Comparison of ENCODE assay signal across 19 cellular contexts in the genomic region with DNA sequence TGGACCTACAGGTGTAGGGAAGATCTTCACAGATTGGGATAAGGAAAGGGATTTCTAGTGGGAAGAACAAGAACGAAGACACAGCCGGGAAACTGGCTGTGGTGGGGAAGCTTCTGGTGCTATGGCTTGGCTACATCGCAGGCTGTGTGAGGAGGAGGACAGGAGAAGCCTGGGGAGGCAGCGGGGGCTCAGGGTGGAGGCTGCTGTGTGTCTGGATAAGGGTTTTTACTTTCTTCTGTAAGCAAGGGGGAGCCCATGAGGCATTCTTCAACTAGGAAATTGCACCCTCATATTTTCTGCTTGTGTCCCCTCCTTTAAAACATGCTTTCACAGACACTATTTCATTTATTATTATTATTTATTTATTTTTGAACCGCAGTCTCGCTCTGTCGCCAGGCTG. TPM values are rescaled to one million over a fixed set of nuclear protein-coding genes. Genes with fewer than 3 reads are reported as not detected.
DNase-seq lines count a peak whose midpoint lies in the region; ATAC-seq and TF ChIP-seq lines count a peak whose summit lies in the region.
"Had no signal": no experiment of that assay in that cellular context is flagged by ENCODE, and none has a peak within 500 bp of the region (broad histone marks: within the 10 kb centered on the region; RNA-seq: fewer than 3 reads in every experiment).

No MANE protein-coding gene starts in this region.

- H3K9me2 ChIP-seq in GM23338 (ENCODE audit: insufficient read depth): no peaks in the 10 kb centered on the region

- H3K27me3 Mint-ChIP-seq in naive thymus-derived CD4-positive, alpha-beta T cell: peaks cover 0 to 13% (median 0%) of the 10 kb centered on the region in 5 donors
- peaks cover 21% of the 10 kb centered on the region for H3K27me3 Mint-ChIP-seq in GM23338 (ENCODE audit: insufficient read depth, low read depth, poor library complexity)
- no peaks in the 10 kb centered on the region for H3K27me3 Mint-ChIP-seq in activated CD4-positive, alpha-beta memory T cell treated with anti-CD3 and anti-CD28 coated beads for 36 hours
- H3K27me3 Mint-ChIP-seq: activated T-helper 17 cell treated with anti-CD3 and anti-CD28 coated beads, Interleukin-2, amount 50 U/mL, for 72 hours; stimulated activated naive CD8-positive, alpha-beta T cell treated with anti-CD3 and anti-CD28 coated beads, Interleukin-15, amount 100 ng/mL, for 72 hours had no signal

- no peak overlapping the region for H2AFZ ChIP-seq in GM23338
- H2AFZ ChIP-seq: PC-9 had no signal

- peaks cover 17 to 49% (median 25%) of the 10 kb centered on the region in 7 donors for H3K4me1 Mint-ChIP-seq in naive thymus-derived CD4-positive, alpha-beta T cell
- H3K4me1 Mint-ChIP-seq in GM23338: peaks cover 31% of the 10 kb centered on the region
- peaks cover 32% of the 10 kb centered on the region for H3K4me1 Mint-ChIP-seq in activated CD4-positive, alpha-beta memory T cell treated with anti-CD3 and anti-CD28 coated beads for 36 hours (ENCODE audit: low read depth)

- H4K20me1 ChIP-seq in GM23338 (replicated peaks; ENCODE audit: insufficient read depth): no peaks in the 10 kb centered on the region; the same call in 1 of the 2 replicates

- POLR2A ChIA-PET in naive thymus-derived CD4-positive, alpha-beta T cell (lab: Charles Lee): interaction anchor here (0.5 to 1.7 kb wide), 3 partner anchors 11 to 724 kb away, joined by 3 to 5 read pairs (median 3); partner anchors contain the start of gene AANAT
- POLR2A ChIA-PET in activated CD4-positive, alpha-beta memory T cell treated with anti-CD3 and anti-CD28 coated beads for 36 hours (lab: Charles Lee): no interaction called here

- ATAC-seq in naive thymus-derived CD4-positive, alpha-beta T cell: no peak
- ATAC-seq in GM23338: no peak
- ATAC-seq in left ventricle myocardium superior: no peak
- ATAC-seq: activated T-helper 17 cell treated with anti-CD3 and anti-CD28 coated beads, Interleukin-2, amount 50 U/mL, for 72 hours; stimulated activated naive CD8-positive, alpha-beta T cell treated with anti-CD3 and anti-CD28 coated beads, Interleukin-15, amount 100 ng/mL, for 72 hours had no signal

- peak; percentile 29 for DNase-seq in NCI-H2171 treated with DMSO at 0.1 percent for 48 hours (lab: John Stamatoyannopoulos, UW)
- no peak for DNase-seq in NCI-H2171 (lab: John Stamatoyannopoulos, UW)
- peak; percentile 61 for DNase-seq in HT1080 (ENCODE audit: low read depth)
- DNase-seq in astrocyte of the spinal cord (ENCODE audit: low read depth, low spot score): no peak
- DNase-seq in naive thymus-derived CD4-positive, alpha-beta T cell: no peak
- no peak for DNase-seq in GM23338 (ENCODE audit: low spot score)
- no peak for DNase-seq in activated CD4-positive, alpha-beta memory T cell treated with anti-CD3 and anti-CD28 coated beads for 36 hours
- DNase-seq in left ventricle myocardium superior: no peak
- DNase-seq: activated CD4-positive, alpha-beta T cell treated with anti-CD3 and anti-CD28 coated beads, Interleukin-2, amount 10 ng/mL, durations not matched to agents 24 days and 14 days; Caco-2; GF-D8; NCI-H1048; PC-9; stimulated activated naive CD8-positive, alpha-beta T cell treated with anti-CD3 and anti-CD28 coated beads, Interleukin-15, amount 100 ng/mL, for 72 hours had no signal

- H3K79me2 ChIP-seq in GM23338 (replicated peaks; ENCODE audit: insufficient read depth): peaks cover 3% of the 10 kb centered on the region; the same call in 1 of the 2 replicates

- TF ChIP-seq CTCF in astrocyte of the spinal cord (IDR thresholded peaks at IDR 0.05; ENCODE audit: low read depth, low read length): peak; percentile 5
- TF ChIP-seq CTCF in GM23338 (conservative IDR thresholded peaks at IDR 0.05; ENCODE audit: low read depth in 2 of 2): no peak

- peak overlapping the region in 2 of 10 donors; percentile 47 to 60 for H3K4me3 Mint-ChIP-seq in naive thymus-derived CD4-positive, alpha-beta T cell
- no peak overlapping the region for H3K4me3 Mint-ChIP-seq in GM23338
- no peak overlapping the region for H3K4me3 Mint-ChIP-seq in activated CD4-positive, alpha-beta memory T cell treated with anti-CD3 and anti-CD28 coated beads for 36 hours
- H3K4me3 Mint-ChIP-seq: activated CD4-positive, alpha-beta T cell treated with anti-CD3 and anti-CD28 coated beads, Interleukin-2, amount 10 ng/mL, durations not matched to agents 24 days and 14 days; activated T-helper 17 cell treated with anti-CD3 and anti-CD28 coated beads, Interleukin-2, amount 50 U/mL, for 72 hours; stimulated activated naive CD8-positive, alpha-beta T cell treated with anti-CD3 and anti-CD28 coated beads, Interleukin-15, amount 100 ng/mL, for 72 hours; T-helper 1 cell treated with Interleukin-12 subunit alpha and Interleukin-12 subunit beta and Interleukin-4 antibody, amounts not matched to agents 30 μg/mL and 1 μg/mL, for 36 hours had no signal

- peaks cover 27 to 32% of the 10 kb centered on the region in 2 donors for H3K4me1 ChIP-seq in naive thymus-derived CD4-positive, alpha-beta T cell (ENCODE audit: control insufficient read depth in 2 of 2, insufficient read depth in 2 of 2, low read length in 2 of 2)
- peaks cover 15% of the 10 kb centered on the region; the same call in 1 of the 2 replicates for H3K4me1 ChIP-seq in GM23338 (ENCODE audit: insufficient read depth)

- intact Hi-C loops in naive thymus-derived CD4-positive, alpha-beta T cell (cut with micrococcal nuclease): loop anchor here (10.0 kb wide), 2 partner anchors 399 to 719 kb away; partner anchors contain the start of genes EXOC7 (in 1 of the 2) and UNK (in 1 of the 2)
- intact Hi-C loops in activated CD4-positive, alpha-beta memory T cell treated with anti-CD3 and anti-CD28 coated beads for 36 hours (cut with micrococcal nuclease): loop anchor here (5.0 kb wide), 1 partner anchor 52 kb away; the partner anchor contains the start of gene UBE2O
- intact Hi-C loops in left ventricle myocardium superior (cut with micrococcal nuclease): loop anchor here (2.0 kb wide), 1 partner anchor 37 kb away; the partner anchor contains the start of gene AANAT

- H3K9me3 Mint-ChIP-seq in naive thymus-derived CD4-positive, alpha-beta T cell: peaks cover 0 to 1% (median 0%) of the 10 kb centered on the region in 11 donors
- no peaks in the 10 kb centered on the region for H3K9me3 Mint-ChIP-seq in GM23338
- no peaks in the 10 kb centered on the region for H3K9me3 Mint-ChIP-seq in activated CD4-positive, alpha-beta memory T cell treated with anti-CD3 and anti-CD28 coated beads for 36 hours
- H3K9me3 Mint-ChIP-seq: activated CD4-positive, alpha-beta T cell treated with anti-CD3 and anti-CD28 coated beads, Interleukin-2, amount 10 ng/mL, durations not matched to agents 24 days and 14 days; activated T-helper 17 cell treated with anti-CD3 and anti-CD28 coated beads, Interleukin-2, amount 50 U/mL, for 72 hours; stimulated activated naive CD8-positive, alpha-beta T cell treated with anti-CD3 and anti-CD28 coated beads, Interleukin-15, amount 100 ng/mL, for 72 hours; T-helper 1 cell treated with Interleukin-12 subunit alpha and Interleukin-12 subunit beta and Interleukin-4 antibody, amounts not matched to agents 30 μg/mL and 1 μg/mL, for 36 hours had no signal

- 0 out of 2 replicates have a peak, but pooled peaks cover 3% of the 10 kb centered on the region for H3F3A ChIP-seq in GM23338 (replicated peaks; ENCODE audit: low read depth)

- in situ Hi-C loops in astrocyte of the spinal cord (cut with HindIII; ENCODE audit: low sequenced_read_pairs): no loop called here

- peak overlapping the region in 5 of 9 donors; percentile 28 to 80 (median 64) for H3K27ac Mint-ChIP-seq in naive thymus-derived CD4-positive, alpha-beta T cell
- H3K27ac Mint-ChIP-seq in GM23338: no peak overlapping the region
- no peak overlapping the region for H3K27ac Mint-ChIP-seq in activated CD4-positive, alpha-beta memory T cell treated with anti-CD3 and anti-CD28 coated beads for 36 hours
- H3K27ac Mint-ChIP-seq: activated CD4-positive, alpha-beta T cell treated with anti-CD3 and anti-CD28 coated beads, Interleukin-2, amount 10 ng/mL, durations not matched to agents 24 days and 14 days; activated T-helper 17 cell treated with anti-CD3 and anti-CD28 coated beads, Interleukin-2, amount 50 U/mL, for 72 hours; T-helper 1 cell treated with Interleukin-12 subunit alpha and Interleukin-12 subunit beta and Interleukin-4 antibody, amounts not matched to agents 30 μg/mL and 1 μg/mL, for 36 hours had no signal

- H3K4me3 ChIP-seq in astrocyte of the spinal cord (ENCODE audit: low read depth, low read length) (no peak overlapping the region), GM23338 (no peak overlapping the region)
- no peak overlapping the region for H3K4me3 ChIP-seq in naive thymus-derived CD4-positive, alpha-beta T cell (ENCODE audit: low read length)
- H3K4me3 ChIP-seq: PC-9 had no signal

- H3K9me3 ChIP-seq in naive thymus-derived CD4-positive, alpha-beta T cell (ENCODE audit: control insufficient read depth in 2 of 3, low read length in 3 of 3): no peaks in the 10 kb centered on the region
- H3K9me3 ChIP-seq: Caco-2 had no signal

- no peak overlapping the region for H3K27ac ChIP-seq in naive thymus-derived CD4-positive, alpha-beta T cell (ENCODE audit: low read depth, low read length)
- H3K27ac ChIP-seq in GM23338 (ENCODE audit: low read depth): no peak overlapping the region
- H3K27ac ChIP-seq: 22Rv1, PC-9 had no signal

- H3K36me3 Mint-ChIP-seq in naive thymus-derived CD4-positive, alpha-beta T cell: peaks cover 0 to 3% (median 0%) of the 10 kb centered on the region in 5 donors
- H3K36me3 Mint-ChIP-seq in GM23338 (ENCODE audit: low read depth): no peaks in the 10 kb centered on the region
- H3K36me3 Mint-ChIP-seq in activated CD4-positive, alpha-beta memory T cell treated with anti-CD3 and anti-CD28 coated beads for 36 hours: no peaks in the 10 kb centered on the region

- no peak overlapping the region for H3K4me2 ChIP-seq in GM23338
- H3K4me2 ChIP-seq: PC-9 had no signal

- H3K27me3 ChIP-seq in naive thymus-derived CD4-positive, alpha-beta T cell (ENCODE audit: control insufficient read depth in 2 of 2, insufficient read depth in 2 of 2, low read length in 2 of 2): no peaks in the 10 kb centered on the region
- peaks cover 4% of the 10 kb centered on the region; the same call in 1 of the 2 replicates for H3K27me3 ChIP-seq in GM23338 (ENCODE audit: insufficient read depth)

- CTCF ChIA-PET in naive thymus-derived CD4-positive, alpha-beta T cell (lab: Charles Lee): interaction anchor here (0.5 to 6.3 kb wide), 5 partner anchors 34 to 1249 kb away, joined by 3 to 36 read pairs (median 3); partner anchors contain the start of gene AANAT
- CTCF ChIA-PET in activated CD4-positive, alpha-beta memory T cell treated with anti-CD3 and anti-CD28 coated beads for 36 hours (lab: Charles Lee): interaction anchor here (4.0 to 7.6 kb wide), 3 partner anchors 11 to 94 kb away, joined by 17 to 95 read pairs (median 72); partner anchors contain the start of gene AANAT

- H3K36me3 ChIP-seq in naive thymus-derived CD4-positive, alpha-beta T cell (ENCODE audit: control insufficient read depth in 2 of 3, insufficient read depth in 3 of 3, low read length in 3 of 3): no peaks in the 10 kb centered on the region
- H3K36me3 ChIP-seq in GM23338 (ENCODE audit: insufficient read depth): no peaks in the 10 kb centered on the region

RNA-seq across cellular contexts. Expression of gene RHBDF2, which starts 2.9 kb away (rescaled TPM):
- 22.8 and 25.2 TPM in 2 replicates for total RNA-seq in HT1080 (2014; rRNA removed; shearing (Covaris generic))
- 24.4 and 29.8 TPM in 2 replicates for polyA plus RNA-seq in HT1080 (2015; cell fraction: cytosol; rRNA removed)
- polyA plus RNA-seq in HT1080 (2015; cell fraction: nucleus; rRNA removed): 69.4 and 75.2 TPM in 2 replicates
- total RNA-seq in naive thymus-derived CD4-positive, alpha-beta T cell: 100 to 1,000 TPM in 1 of 5 experiments, 10 to 100 TPM in 4; 31.1 to 119 (median 35.4) TPM
- 1 to 10 TPM; 2.9 to 7.5 TPM for polyA plus RNA-seq in naive thymus-derived CD4-positive, alpha-beta T cell
- total RNA-seq in GM23338 (2014; rRNA removed; shearing (Covaris generic)): 19.5 and 29.5 TPM in 2 replicates
- polyA plus RNA-seq in GM23338 (2016; fragmentation: Nextera tagmentation; extraction: Ambion mirVana): 9.4 and 10.5 TPM in 2 replicates
- 10 to 100 TPM; 28.9 to 30.0 TPM for total RNA-seq in activated CD4-positive, alpha-beta memory T cell treated with anti-CD3 and anti-CD28 coated beads for 36 hours
- 17.7 TPM for total RNA-seq in left ventricle myocardium superior

RNA-seq across cellular contexts. Expression of gene CYGB, which starts 33.4 kb away (rescaled TPM):
- total RNA-seq in HT1080 (2014; rRNA removed; shearing (Covaris generic)): 0.14 and 0.37 TPM in 2 replicates
- polyA plus RNA-seq in HT1080 (2015; cell fraction: cytosol; rRNA removed): 0.97 and 0.98 TPM in 2 replicates
- 0.37 and 0.87 TPM in 2 replicates for polyA plus RNA-seq in HT1080 (2015; cell fraction: nucleus; rRNA removed)
- not detected for total RNA-seq in naive thymus-derived CD4-positive, alpha-beta T cell
- polyA plus RNA-seq in naive thymus-derived CD4-positive, alpha-beta T cell: under 1 TPM; 0.33 to 0.35 TPM
- total RNA-seq in GM23338 (2014; rRNA removed; shearing (Covaris generic)): 1.7 and 2.1 TPM in 2 replicates
- polyA plus RNA-seq in GM23338 (2016; fragmentation: Nextera tagmentation; extraction: Ambion mirVana): 0.85 and 1.2 TPM in 2 replicates
- total RNA-seq in activated CD4-positive, alpha-beta memory T cell treated with anti-CD3 and anti-CD28 coated beads for 36 hours: not detected
- total RNA-seq in left ventricle myocardium superior: 28.0 TPM
- total RNA-seq: activated CD4-positive, alpha-beta T cell treated with anti-CD3 and anti-CD28 coated beads, Interleukin-2, amount 10 ng/mL, durations not matched to agents 24 days and 14 days; activated T-helper 17 cell treated with anti-CD3 and anti-CD28 coated beads, Interleukin-2, amount 50 U/mL, for 72 hours had no signal

RNA-seq across cellular contexts. Expression of gene PRCD, which starts 35.7 kb away (rescaled TPM):
- total RNA-seq in HT1080 (2014; rRNA removed; shearing (Covaris generic)): 1.5 TPM in 1 of 2 replicates, not detected in the other
- polyA plus RNA-seq in HT1080 (2015; cell fraction: cytosol; rRNA removed): 0.86 and 1.5 TPM in 2 replicates
- polyA plus RNA-seq in HT1080 (2015; cell fraction: nucleus; rRNA removed): 0.72 and 0.79 TPM in 2 replicates
- not detected for total RNA-seq in naive thymus-derived CD4-positive, alpha-beta T cell
- polyA plus RNA-seq in naive thymus-derived CD4-positive, alpha-beta T cell: 1 to 10 TPM in 1 of 2 donors, not detected in 1; 1.3 TPM
- total RNA-seq in GM23338 (2014; rRNA removed; shearing (Covaris generic)): 0.38 and 0.50 TPM in 2 replicates
- 1.6 and 2.5 TPM in 2 replicates for polyA plus RNA-seq in GM23338 (2016; fragmentation: Nextera tagmentation; extraction: Ambion mirVana)
- not detected for total RNA-seq in activated CD4-positive, alpha-beta memory T cell treated with anti-CD3 and anti-CD28 coated beads for 36 hours
- 4.3 TPM for total RNA-seq in left ventricle myocardium superior
- total RNA-seq: activated CD4-positive, alpha-beta T cell treated with anti-CD3 and anti-CD28 coated beads, Interleukin-2, amount 10 ng/mL, durations not matched to agents 24 days and 14 days; activated T-helper 17 cell treated with anti-CD3 and anti-CD28 coated beads, Interleukin-2, amount 50 U/mL, for 72 hours; Caco-2 had no signal

RNA-seq across cellular contexts. Expression of gene AANAT, which starts 36.7 kb away (rescaled TPM):
- total RNA-seq in HT1080 (2014; rRNA removed; shearing (Covaris generic)): 0.05 TPM in 1 of 2 replicates, not detected in the other
- polyA plus RNA-seq in HT1080 (2015; cell fraction: cytosol; rRNA removed): not detected in 2 replicates
- not detected in 2 replicates for polyA plus RNA-seq in HT1080 (2015; cell fraction: nucleus; rRNA removed)
- not detected for total RNA-seq in naive thymus-derived CD4-positive, alpha-beta T cell
- not detected for polyA plus RNA-seq in naive thymus-derived CD4-positive, alpha-beta T cell
- 0.28 and 1.3 TPM in 2 replicates for total RNA-seq in GM23338 (2014; rRNA removed; shearing (Covaris generic))
- 0.73 and 1.0 TPM in 2 replicates for polyA plus RNA-seq in GM23338 (2016; fragmentation: Nextera tagmentation; extraction: Ambion mirVana)
- not detected for total RNA-seq in activated CD4-positive, alpha-beta memory T cell treated with anti-CD3 and anti-CD28 coated beads for 36 hours
- not detected for total RNA-seq in left ventricle myocardium superior
- total RNA-seq: activated CD4-positive, alpha-beta T cell treated with anti-CD3 and anti-CD28 coated beads, Interleukin-2, amount 10 ng/mL, durations not matched to agents 24 days and 14 days; activated T-helper 17 cell treated with anti-CD3 and anti-CD28 coated beads, Interleukin-2, amount 50 U/mL, for 72 hours; Caco-2; lung microvascular endothelial cell; PC-9; skeletal muscle tissue had no signal

RNA-seq across cellular contexts. Expression of gene UBE2O, which starts 51.2 kb away (rescaled TPM):
- total RNA-seq in HT1080 (2014; rRNA removed; shearing (Covaris generic)): 17.3 and 18.9 TPM in 2 replicates
- 13.8 and 16.1 TPM in 2 replicates for polyA plus RNA-seq in HT1080 (2015; cell fraction: cytosol; rRNA removed)
- 49.2 and 49.7 TPM in 2 replicates for polyA plus RNA-seq in HT1080 (2015; cell fraction: nucleus; rRNA removed)
- 10 to 100 TPM; 32.6 to 50.8 (median 41.6) TPM for total RNA-seq in naive thymus-derived CD4-positive, alpha-beta T cell
- 10 to 100 TPM in 1 of 2 donors, 1 to 10 TPM in 1; 8.7 to 15.4 TPM for polyA plus RNA-seq in naive thymus-derived CD4-positive, alpha-beta T cell
- 73.7 and 79.4 TPM in 2 replicates for total RNA-seq in GM23338 (2014; rRNA removed; shearing (Covaris generic))
- 30.4 and 30.9 TPM in 2 replicates for polyA plus RNA-seq in GM23338 (2016; fragmentation: Nextera tagmentation; extraction: Ambion mirVana)
- total RNA-seq in activated CD4-positive, alpha-beta memory T cell treated with anti-CD3 and anti-CD28 coated beads for 36 hours: 10 to 100 TPM; 24.5 to 25.2 TPM
- 39.0 TPM for total RNA-seq in left ventricle myocardium superior

Comparison
In these comparisons a context has a peak if more than half of its experiments do, and no peak if none do; other contexts are left out.
1. DNase-seq: peak in NCI-H2171 treated with DMSO at 0.1 percent for 48 hours (single experiment) and HT1080 (single experiment); none in NCI-H2171 (single experiment), astrocyte of the spinal cord (single experiment), naive thymus-derived CD4-positive, alpha-beta T cell (0 of 9), GM23338 (single experiment), activated CD4-positive, alpha-beta memory T cell treated with anti-CD3 and anti-CD28 coated beads for 36 hours (single experiment) and left ventricle myocardium superior (single experiment).
2. H3K27ac Mint-ChIP-seq: peak in naive thymus-derived CD4-positive, alpha-beta T cell (5 of 9); none in GM23338 (single experiment) and activated CD4-positive, alpha-beta memory T cell treated with anti-CD3 and anti-CD28 coated beads for 36 hours (single experiment).